Comparison of ENCODE assay signal across 10 cellular contexts in the genomic region with DNA sequence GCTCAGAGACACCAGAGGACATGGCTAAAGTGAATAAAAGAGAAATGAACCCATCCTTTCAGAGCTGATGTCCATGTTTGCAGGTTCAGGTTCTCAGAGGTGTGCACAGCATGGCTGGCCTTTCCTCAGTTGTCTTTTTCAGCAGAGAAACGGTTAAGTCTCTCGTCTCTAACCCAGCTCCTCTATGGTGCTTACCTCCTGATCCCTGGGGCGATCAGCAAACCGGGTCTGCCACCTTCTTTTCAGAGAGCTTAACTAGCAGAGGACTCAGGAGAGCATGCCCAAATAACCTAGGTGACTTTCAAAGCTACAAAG. TPM values are rescaled to one million over a fixed set of nuclear protein-coding genes. Genes with fewer than 3 reads are reported as not detected.
DNase-seq lines count a peak whose midpoint lies in the region; ATAC-seq and TF ChIP-seq lines count a peak whose summit lies in the region.
"Had no signal": no experiment of that assay in that cellular context is flagged by ENCODE, and none has a peak within 500 bp of the region (broad histone marks: within the 10 kb centered on the region; RNA-seq: fewer than 3 reads in every experiment).

No MANE protein-coding gene starts in this region.

- POLR2A ChIA-PET in CD4-positive, alpha-beta T cell (lab: Charles Lee) = interaction anchor here (0.9 to 3.3 kb wide), 7 partner anchors 8 to 872 kb away, joined by 3 to 20 read pairs (median 4); a partner anchor contains a TSS

- H3K9me3 ChIP-seq in CD4-positive, alpha-beta T cell (ENCODE audit: control insufficient read depth, low read length) = no peaks in the 10 kb centered on the region
- H3K9me3 ChIP-seq in Peyer's patch (no peaks in the 10 kb centered on the region), left lung (no peaks in the 10 kb centered on the region)

- H3K4me1 Mint-ChIP-seq in CD4-positive, alpha-beta T cell (ENCODE audit: low read depth) = peaks cover 24% of the 10 kb centered on the region
- H3K4me1 Mint-ChIP-seq: nephron had no signal

- TF ChIP-seq POLR2A in Peyer's patch (IDR thresholded peaks at IDR 0.05) = no peak

- H3K27me3 ChIP-seq in CD4-positive, alpha-beta T cell (ENCODE audit: control insufficient read depth, insufficient read depth, low read length) = no peaks in the 10 kb centered on the region
- H3K27me3 ChIP-seq in Peyer's patch = no peaks in the 10 kb centered on the region
- no peaks in the 10 kb centered on the region for H3K27me3 ChIP-seq in left lung
- H3K27me3 ChIP-seq in dorsolateral prefrontal cortex = peaks cover 0 to 5% (median 0%) of the 10 kb centered on the region in 45 donors

- ATAC-seq in CD4-positive, alpha-beta T cell (ENCODE audit: poor library complexity) = no peak
- ATAC-seq in GM19328 (IDR thresholded peaks at IDR 0.05; ENCODE audit: unreplicated experiment) (peak; percentile 25), left lung (no peak), Right ventricle myocardium superior (ENCODE audit: poor library complexity) (no peak)

- no peaks in the 10 kb centered on the region for H3K4me1 ChIP-seq in Peyer's patch
- H3K4me1 ChIP-seq in left lung = peaks cover 0 to 24% of the 10 kb centered on the region in 2 donors

- no peaks in the 10 kb centered on the region for H3K9me3 Mint-ChIP-seq in CD4-positive, alpha-beta T cell
- H3K9me3 Mint-ChIP-seq: nephron had no signal

- peak overlapping the region; percentile 62 for H3K4me3 Mint-ChIP-seq in CD4-positive, alpha-beta T cell
- H3K4me3 Mint-ChIP-seq: nephron had no signal

- DNase-seq in CD4-positive, alpha-beta T cell = no peak
- DNase-seq in Peyer's patch = no peak
- no peak for DNase-seq in left lung
- no peak for DNase-seq in activated gamma-delta T cell (lab: John Stamatoyannopoulos, UW)
- no peak for DNase-seq in Right ventricle myocardium superior
- DNase-seq in hypothalamus (lab: John Stamatoyannopoulos, UW) = no peak
- DNase-seq in dorsolateral prefrontal cortex = no peak
- DNase-seq: NCI-H446 treated with DMSO at 0.1 percent for 48 hours had no signal

- no peak for TF ChIP-seq CTCF in CD4-positive, alpha-beta T cell (IDR thresholded peaks at IDR 0.05)
- TF ChIP-seq CTCF in Peyer's patch (IDR thresholded peaks at IDR 0.05) = no peak
- TF ChIP-seq CTCF in left lung (IDR thresholded peaks at IDR 0.05) = no peak
- TF ChIP-seq CTCF in dorsolateral prefrontal cortex (IDR thresholded peaks at IDR 0.05 in 54 of 56, conservative IDR thresholded peaks at IDR 0.05 in 2 of 56; ENCODE audit: low read depth in 1 of 56, partially characterized antibody in 56 of 56) = no peak

- intact Hi-C loops in CD4-positive, alpha-beta T cell (cut with DNase I, micrococcal nuclease) = loop anchor here (5.0 to 10.0 kb wide), 3 partner anchors 69 to 1082 kb away; a partner anchor contains a TSS
- intact Hi-C loops in left lung (cut with DNase I) (no loop called here), Right ventricle myocardium superior (cut with DNase I) (no loop called here), dorsolateral prefrontal cortex (cut with DNase I) (loop anchor here (10.0 kb wide), 3 partner anchors 572 to 1112 kb away; no protein-coding TSS in a partner anchor)

- H3K36me3 ChIP-seq in Peyer's patch (no peaks in the 10 kb centered on the region), left lung (no peaks in the 10 kb centered on the region)

- peak overlapping the region; percentile 92 for H3K27ac Mint-ChIP-seq in CD4-positive, alpha-beta T cell
- H3K27ac Mint-ChIP-seq: nephron had no signal

- H3K4me3 ChIP-seq in Peyer's patch = peak overlapping the region; percentile 13 to 43 (median 36)
- peak overlapping the region in 1 of 2 donors; percentile 24 for H3K4me3 ChIP-seq in left lung
- no peak overlapping the region for H3K4me3 ChIP-seq in dorsolateral prefrontal cortex

- H3K27ac ChIP-seq in CD4-positive, alpha-beta T cell (ENCODE audit: low read depth, low read length) = peak overlapping the region; percentile 46
- H3K27ac ChIP-seq in Peyer's patch (peak overlapping the region; percentile 73 to 87 (median 80)), left lung (peak overlapping the region; percentile 61 to 90), dorsolateral prefrontal cortex (peak overlapping the region in 3 of 59 donors; percentile 12 to 59 (median 12))

- CTCF ChIA-PET in CD4-positive, alpha-beta T cell (lab: Charles Lee) = interaction anchor here (1.3 to 3.6 kb wide), 2 partner anchors 13 to 958 kb away, joined by 5 to 17 read pairs; no protein-coding TSS in a partner anchor

- H3K36me3 Mint-ChIP-seq in CD4-positive, alpha-beta T cell (ENCODE audit: low read depth) = no peaks in the 10 kb centered on the region

- H3K27me3 Mint-ChIP-seq in CD4-positive, alpha-beta T cell = no peaks in the 10 kb centered on the region

RNA-seq across cellular contexts. Expression of a gene that starts 0.2 kb away (rescaled TPM):
- total RNA-seq in CD4-positive, alpha-beta T cell = under 1 TPM; 0.36 to 0.74 TPM
- 100 to 1,000 TPM in 1 of 4 donors, 1 to 10 TPM in 3; 1.5 to 170 (median 6.4) TPM for total RNA-seq in Peyer's patch
- total RNA-seq in left lung = 1 to 10 TPM in 1 of 2 donors, under 1 TPM in 1; 0.90 to 3.6 TPM
- total RNA-seq in Right ventricle myocardium superior = 0.56 TPM
- total RNA-seq in dorsolateral prefrontal cortex = 1 to 10 TPM in 30 of 120 experiments, under 1 TPM in 37, not detected in 53; 0.32 to 3.6 (median 0.90) TPM

Comparison
In these comparisons a context has a peak if more than half of its experiments do, and no peak if none do; other contexts are left out.
1. H3K4me3 ChIP-seq: peak in Peyer's patch (4 of 4); none in dorsolateral prefrontal cortex (0 of 59).
2. intact Hi-C loops: an anchor here in CD4-positive, alpha-beta T cell (5.0 to 10.0 kb wide) and dorsolateral prefrontal cortex (10.0 kb wide); none called in left lung and Right ventricle myocardium superior.